ENCODE assay signal across 10 cellular contexts in genomic region chr3:155596614-155597013, GRCh38.
"Had no signal": no experiment of that assay in that cellular context is flagged by ENCODE, and none has a peak within 500 bp of the region (broad histone marks: within the 10 kb centered on the region; RNA-seq: fewer than 3 reads in every experiment).

No MANE protein-coding gene starts in this region.

- DNase-seq: GM23248, GOT3, H7, HFFc6, Karpas-422, KBM-7 had no signal

- H3K9me3 ChIP-seq: HAP-1 had no signal

- H3K4me1 ChIP-seq: HAP-1 had no signal

- H3K4me3 ChIP-seq: GM23248, HAP-1 had no signal

- H3K9ac ChIP-seq: GM23248, KMS-11 had no signal

- FAIRE-seq: HTR-8/SVneo had no signal

- ATAC-seq: HCT116 had no signal

- H3K27ac ChIP-seq: GM23248, KMS-11 had no signal

- H2AFZ ChIP-seq: GM23248 had no signal

- H3K36me3 ChIP-seq: HAP-1 had no signal

- H3K4me2 ChIP-seq: KMS-11 had no signal
